Comparison of ENCODE assay signal across 30 cellular contexts in genomic region chr4:98248984-98249383, GRCh38. TPM values are rescaled to one million over a fixed set of nuclear protein-coding genes. Genes with fewer than 3 reads are reported as not detected.
DNase-seq lines count a peak whose midpoint lies in the region; ATAC-seq and TF ChIP-seq lines count a peak whose summit lies in the region.
"Had no signal": no experiment of that assay in that cellular context is flagged by ENCODE, and none has a peak within 500 bp of the region (broad histone marks: within the 10 kb centered on the region; RNA-seq: fewer than 3 reads in every experiment).

No MANE protein-coding gene starts in this region.

- no peak for DNase-seq in PC-9
- no peak for DNase-seq in NCI-H1092 (lab: John Stamatoyannopoulos, UW)
- DNase-seq in SIG-M5 (lab: John Stamatoyannopoulos, UW), result no peak
- DNase-seq: activated CD8-positive, alpha-beta memory T cell treated with anti-CD3 and anti-CD28 coated beads, Interleukin-2, amount 50 U/mL, for 4 hours; activated gamma-delta T cell treated with Interleukin-2 at 50 U/mL for 16 hours; amygdala; C1 segment of cervical spinal cord; Caco-2; Kasumi-1; midbrain; MV-4-11; naive thymus-derived CD4-positive, alpha-beta T cell; NCI-H1694 treated with DMSO at 0.1 percent for 48 hours; NCI-H524; nucleus accumbens; Peyer's patch; psoas muscle; SHP77 treated with DMSO at 0.1 percent for 48 hours; sigmoid colon; stimulated activated CD4-positive, alpha-beta T cell treated with anti-CD3 and anti-CD28 coated beads, Interleukin-4, amount 100 ng/mL, for 24 hours; T-helper 9 cell; testis had no signal

- peak; percentile 47 for ATAC-seq in GM18868 (IDR thresholded peaks at IDR 0.05; ENCODE audit: unreplicated experiment)
- ATAC-seq in GM19043 (IDR thresholded peaks at IDR 0.05; ENCODE audit: low read depth, unreplicated experiment), result peak; percentile 56
- peak; percentile 66 for ATAC-seq in HG02798 (IDR thresholded peaks at IDR 0.05; ENCODE audit: poor library complexity, unreplicated experiment)
- ATAC-seq in GM21825 (IDR thresholded peaks at IDR 0.05; ENCODE audit: unreplicated experiment), result no peak
- ATAC-seq: naive thymus-derived CD4-positive, alpha-beta T cell; psoas muscle; stimulated activated memory B cell treated with anti-CD40 and anti-IgM and Interleukin-4, amounts not matched to agents 10 μg/mL and 1 μg/mL and 100 μg/mL, for 72 hours had no signal

- TF ChIP-seq CTCF in PC-9 (conservative IDR thresholded peaks at IDR 0.05), result no peak

- intact Hi-C loops in PC-9 (cut with micrococcal nuclease; ENCODE audit: unreplicated experiment), result no loop called here

- no peaks in the 10 kb centered on the region for H3K27me3 ChIP-seq in PC-9 (ENCODE audit: insufficient read depth, low read depth)
- H3K27me3 ChIP-seq: Peyer's patch, sigmoid colon, testis had no signal

- no peaks in the 10 kb centered on the region for H3F3A ChIP-seq in PC-9 (ENCODE audit: insufficient read depth, low read depth)

- peaks cover 5% of the 10 kb centered on the region; the same call in 1 of the 2 replicates for H3K4me1 ChIP-seq in PC-9 (replicated peaks; ENCODE audit: insufficient read depth)
- H3K4me1 ChIP-seq: Peyer's patch, psoas muscle, testis had no signal

- H4K20me1 ChIP-seq in PC-9 (ENCODE audit: insufficient read depth), result no peaks in the 10 kb centered on the region

- no peak overlapping the region for H2AFZ ChIP-seq in PC-9

- no peak overlapping the region for H3K4me3 ChIP-seq in PC-9
- H3K4me3 ChIP-seq: Peyer's patch, psoas muscle, sigmoid colon, testis had no signal

- POLR2A ChIA-PET in PC-9 (lab: Charles Lee; ENCODE audit: unreplicated experiment), result no interaction called here

- H3K4me2 ChIP-seq in PC-9, result 0 out of 2 replicates have a peak overlapping the region, but pooled peaks have one; percentile 11

- H3K27ac ChIP-seq in PC-9, result no peak overlapping the region
- H3K27ac ChIP-seq: epithelial cell of prostate, HL-60, Peyer's patch, psoas muscle, sigmoid colon, testis, VCaP had no signal

- CTCF ChIA-PET in PC-9 (lab: Charles Lee), result no interaction called here

- no peaks in the 10 kb centered on the region for H3K9me3 ChIP-seq in PC-9 (ENCODE audit: insufficient read depth, low read depth)
- H3K9me3 ChIP-seq: Caco-2, Peyer's patch, psoas muscle, sigmoid colon, testis had no signal

- H3K79me2 ChIP-seq in PC-9 (ENCODE audit: low read depth), result no peaks in the 10 kb centered on the region

- BruUV-seq in PC-9 (replicated peaks; lab: Mats Ljungman, UMichigan), result no TSS peak

- H3K36me3 ChIP-seq in PC-9 (ENCODE audit: low read depth), result no peaks in the 10 kb centered on the region
- H3K36me3 ChIP-seq: Peyer's patch, sigmoid colon had no signal

- H3K9me2 ChIP-seq in PC-9 (ENCODE audit: insufficient read depth), result no peaks in the 10 kb centered on the region

RNA-seq across cellular contexts. Expression of gene RAP1GDS1, which starts 12.2 kb away (rescaled TPM):
- 21.5 and 25.7 TPM in 2 replicates for total RNA-seq in PC-9 (2021)
